Comparison of ENCODE assay signal across 8 cellular contexts in genomic region chrX:154397888-154398667, GRCh38. TPM values are rescaled to one million over a fixed set of nuclear protein-coding genes. Genes with fewer than 3 reads are reported as not detected.
A peak's percentile ranks its signal among the peaks of the same experiment; 100 is the strongest.
DNase-seq lines count a peak whose midpoint lies in the region; ATAC-seq, FAIRE-seq and TF ChIP-seq lines count a peak whose summit lies in the region.

TSS of gene RPL10 (plus strand) at chrX:154398377. CDS start at chrX:154398520, 143 bp downstream.

- peak within 1 kb of the TSS; percentile 91 for H3K4me3 ChIP-seq in astrocyte (ENCODE audit: insufficient read depth, low read depth, low read length)
- peak within 1 kb of the TSS; percentile 99 for H3K4me3 ChIP-seq in right cardiac atrium (ENCODE audit: low read length)

- H3K4me2 ChIP-seq in astrocyte (ENCODE audit: low read length): peak within 1 kb of the TSS; percentile 92

- peak; percentile 78 for ATAC-seq in GM18511 (IDR thresholded peaks at IDR 0.05; ENCODE audit: unreplicated experiment)
- ATAC-seq in HG03025 (IDR thresholded peaks at IDR 0.05; ENCODE audit: low FRiP score, unreplicated experiment): peak; percentile 73
- ATAC-seq in right cardiac atrium: peak; percentile 91 to 93

- DNase-seq in NCI-H2081 (lab: John Stamatoyannopoulos, UW) (peak; percentile 88 to 90), T-helper 9 cell (peak; percentile 72), astrocyte (ENCODE audit: low read depth) (peak; percentile 92), right cardiac atrium (peak; percentile 95 to 98 (median 97)), pulmonary artery endothelial cell (ENCODE audit: low read depth, low spot score) (peak; percentile 86), urothelium cell line (ENCODE audit: low spot score) (peak; percentile 96)

- H3K4me1 Mint-ChIP-seq in astrocyte (ENCODE audit: low read depth, unreplicated experiment): peaks cover 7% of the 10 kb centered on the region

- H3K9me3 Mint-ChIP-seq in astrocyte (ENCODE audit: unreplicated experiment): no peaks in the 10 kb centered on the region

- H3K4me1 ChIP-seq in astrocyte (ENCODE audit: insufficient read depth, low read length) (peaks cover 4% of the 10 kb centered on the region), right cardiac atrium (ENCODE audit: control insufficient read depth, insufficient read depth, low read length) (peaks cover 2% of the 10 kb centered on the region)

- intact Hi-C loops in right cardiac atrium (cut with DNase I): no loop called here

- H3K27me3 ChIP-seq in astrocyte (ENCODE audit: insufficient read depth, low read length) (no peaks in the 10 kb centered on the region), right cardiac atrium (ENCODE audit: control insufficient read depth, insufficient read depth) (no peaks in the 10 kb centered on the region)

- peak within 1 kb of the TSS; percentile 98 for H3K4me3 Mint-ChIP-seq in astrocyte (ENCODE audit: unreplicated experiment)

- peak within 1 kb of the TSS; percentile 98 for H3K9ac ChIP-seq in astrocyte (ENCODE audit: low read length)

- under 1% methylated on average over 69 of the region's 69 CpGs for WGBS in right cardiac atrium

- H3K27ac ChIP-seq in astrocyte (ENCODE audit: low read depth, low read length) (peak within 1 kb of the TSS; percentile 96), right cardiac atrium (ENCODE audit: low read length) (peak within 1 kb of the TSS; percentile 100)

- H3K36me3 Mint-ChIP-seq in astrocyte (ENCODE audit: low read depth, unreplicated experiment): peaks cover 13% of the 10 kb centered on the region

- H3K79me2 ChIP-seq in astrocyte (ENCODE audit: insufficient read depth, low read length): peaks cover 26% of the 10 kb centered on the region

- no peaks in the 10 kb centered on the region for H3K27me3 Mint-ChIP-seq in astrocyte (ENCODE audit: low read depth, unreplicated experiment)

- peak within 1 kb of the TSS; percentile 99 for H3K27ac Mint-ChIP-seq in astrocyte (ENCODE audit: unreplicated experiment)

- FAIRE-seq in astrocyte (lab: Jason Lieb, UNC): peak; percentile 62
- FAIRE-seq in urothelium cell line (lab: Jason Lieb, UNC): peak; percentile 46

- peak within 1 kb of the TSS; percentile 23 for H2AFZ ChIP-seq in astrocyte (ENCODE audit: low read depth, low read length)

- TF ChIP-seq CTCF in astrocyte (IDR thresholded peaks at IDR 0.05; ENCODE audit: insufficient read depth, low read depth, low read length): no peak

- peaks cover 37% of the 10 kb centered on the region for H4K20me1 ChIP-seq in astrocyte (ENCODE audit: insufficient read depth, low read length)

- peaks cover 14% of the 10 kb centered on the region for H3K36me3 ChIP-seq in astrocyte (ENCODE audit: insufficient read depth, low read length)

- H3K9me3 ChIP-seq in astrocyte (ENCODE audit: insufficient read depth, low read depth, low read length): no peaks in the 10 kb centered on the region
- H3K9me3 ChIP-seq in right cardiac atrium (ENCODE audit: control insufficient read depth, low read length): no peaks in the 10 kb centered on the region

RNA-seq across cellular contexts. Expression of gene RPL10, which starts in this region (rescaled TPM):
- total RNA-seq in astrocyte: 1,848 and 1,967 TPM in 2 replicates
- 1,000 to 10,000 TPM; 2,034 to 2,544 (median 2,211) TPM for total RNA-seq in right cardiac atrium
- 2,857 TPM for polyA plus RNA-seq in right cardiac atrium
- 1,825 and 3,241 TPM in 2 replicates for total RNA-seq in pulmonary artery endothelial cell

Comparison
In these comparisons a context has a peak if more than half of its experiments do, and no peak if none do; other contexts are left out.
1. Peak in every context shown above with its lines: DNase-seq, ATAC-seq, H3K4me3 ChIP-seq and H3K27ac ChIP-seq.